In the genomic region with DNA sequence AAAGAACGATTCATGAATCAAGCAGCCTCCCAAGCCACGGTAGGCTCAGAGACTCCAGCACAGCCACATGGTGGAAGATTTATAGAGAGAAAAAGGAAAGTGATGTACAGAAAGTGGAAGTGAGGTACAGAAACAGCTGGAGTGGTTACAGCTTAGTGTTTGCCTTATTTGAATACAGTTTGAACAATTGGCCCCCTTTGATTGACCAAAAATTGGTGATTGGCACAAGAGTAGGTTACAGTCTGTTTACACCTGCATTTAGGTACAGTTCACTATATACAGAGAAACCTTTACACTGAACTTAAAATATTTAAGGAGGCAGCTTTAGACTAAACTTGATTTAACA, we compare ENCODE assay signal across 1 cellular context.
TF ChIP-seq lines count a peak whose summit lies in the region.

No MANE protein-coding gene starts in this region.

TF ChIP-seq in GM23338, 12 proteins besides CTCF, POLR2A, EP300 and RAD21 (continued from another document):
- TF ChIP-seq, protein P1, sequence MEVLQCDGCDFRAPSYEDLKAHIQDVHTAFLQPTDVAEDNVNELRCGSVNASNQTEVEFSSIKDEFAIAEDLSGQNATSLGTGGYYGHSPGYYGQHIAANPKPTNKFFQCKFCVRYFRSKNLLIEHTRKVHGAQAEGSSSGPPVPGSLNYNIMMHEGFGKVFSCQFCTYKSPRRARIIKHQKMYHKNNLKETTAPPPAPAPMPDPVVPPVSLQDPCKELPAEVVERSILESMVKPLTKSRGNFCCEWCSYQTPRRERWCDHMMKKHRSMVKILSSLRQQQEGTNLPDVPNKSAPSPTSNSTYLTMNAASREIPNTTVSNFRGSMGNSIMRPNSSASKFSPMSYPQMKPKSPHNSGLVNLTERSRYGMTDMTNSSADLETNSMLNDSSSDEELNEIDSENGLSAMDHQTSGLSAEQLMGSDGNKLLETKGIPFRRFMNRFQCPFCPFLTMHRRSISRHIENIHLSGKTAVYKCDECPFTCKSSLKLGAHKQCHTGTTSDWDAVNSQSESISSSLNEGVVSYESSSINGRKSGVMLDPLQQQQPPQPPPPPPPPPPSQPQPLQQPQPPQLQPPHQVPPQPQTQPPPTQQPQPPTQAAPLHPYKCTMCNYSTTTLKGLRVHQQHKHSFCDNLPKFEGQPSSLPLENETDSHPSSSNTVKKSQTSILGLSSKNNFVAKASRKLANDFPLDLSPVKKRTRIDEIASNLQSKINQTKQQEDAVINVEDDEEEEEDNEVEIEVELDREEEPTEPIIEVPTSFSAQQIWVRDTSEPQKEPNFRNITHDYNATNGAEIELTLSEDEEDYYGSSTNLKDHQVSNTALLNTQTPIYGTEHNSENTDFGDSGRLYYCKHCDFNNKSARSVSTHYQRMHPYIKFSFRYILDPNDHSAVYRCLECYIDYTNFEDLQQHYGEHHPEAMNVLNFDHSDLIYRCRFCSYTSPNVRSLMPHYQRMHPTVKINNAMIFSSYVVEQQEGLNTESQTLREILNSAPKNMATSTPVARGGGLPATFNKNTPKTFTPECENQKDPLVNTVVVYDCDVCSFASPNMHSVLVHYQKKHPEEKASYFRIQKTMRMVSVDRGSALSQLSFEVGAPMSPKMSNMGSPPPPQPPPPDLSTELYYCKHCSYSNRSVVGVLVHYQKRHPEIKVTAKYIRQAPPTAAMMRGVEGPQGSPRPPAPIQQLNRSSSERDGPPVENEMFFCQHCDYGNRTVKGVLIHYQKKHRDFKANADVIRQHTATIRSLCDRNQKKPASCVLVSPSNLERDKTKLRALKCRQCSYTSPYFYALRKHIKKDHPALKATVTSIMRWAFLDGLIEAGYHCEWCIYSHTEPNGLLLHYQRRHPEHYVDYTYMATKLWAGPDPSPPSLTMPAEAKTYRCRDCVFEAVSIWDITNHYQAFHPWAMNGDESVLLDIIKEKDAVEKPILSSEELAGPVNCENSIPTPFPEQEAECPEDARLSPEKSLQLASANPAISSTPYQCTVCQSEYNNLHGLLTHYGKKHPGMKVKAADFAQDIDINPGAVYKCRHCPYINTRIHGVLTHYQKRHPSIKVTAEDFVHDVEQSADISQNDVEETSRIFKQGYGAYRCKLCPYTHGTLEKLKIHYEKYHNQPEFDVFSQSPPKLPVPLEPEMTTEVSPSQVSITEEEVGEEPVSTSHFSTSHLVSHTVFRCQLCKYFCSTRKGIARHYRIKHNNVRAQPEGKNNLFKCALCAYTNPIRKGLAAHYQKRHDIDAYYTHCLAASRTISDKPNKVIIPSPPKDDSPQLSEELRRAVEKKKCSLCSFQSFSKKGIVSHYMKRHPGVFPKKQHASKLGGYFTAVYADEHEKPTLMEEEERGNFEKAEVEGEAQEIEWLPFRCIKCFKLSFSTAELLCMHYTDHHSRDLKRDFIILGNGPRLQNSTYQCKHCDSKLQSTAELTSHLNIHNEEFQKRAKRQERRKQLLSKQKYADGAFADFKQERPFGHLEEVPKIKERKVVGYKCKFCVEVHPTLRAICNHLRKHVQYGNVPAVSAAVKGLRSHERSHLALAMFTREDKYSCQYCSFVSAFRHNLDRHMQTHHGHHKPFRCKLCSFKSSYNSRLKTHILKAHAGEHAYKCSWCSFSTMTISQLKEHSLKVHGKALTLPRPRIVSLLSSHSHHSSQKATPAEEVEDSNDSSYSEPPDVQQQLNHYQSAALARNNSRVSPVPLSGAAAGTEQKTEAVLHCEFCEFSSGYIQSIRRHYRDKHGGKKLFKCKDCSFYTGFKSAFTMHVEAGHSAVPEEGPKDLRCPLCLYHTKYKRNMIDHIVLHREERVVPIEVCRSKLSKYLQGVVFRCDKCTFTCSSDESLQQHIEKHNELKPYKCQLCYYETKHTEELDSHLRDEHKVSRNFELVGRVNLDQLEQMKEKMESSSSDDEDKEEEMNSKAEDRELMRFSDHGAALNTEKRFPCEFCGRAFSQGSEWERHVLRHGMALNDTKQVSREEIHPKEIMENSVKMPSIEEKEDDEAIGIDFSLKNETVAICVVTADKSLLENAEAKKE (CRISPR knock-in tag; IDR thresholded peaks at IDR 0.05): no peak
- TF ChIP-seq ZNF331 (CRISPR knock-in tag; IDR thresholded peaks at IDR 0.05; ENCODE audit: low read depth) (no peak), EZH2 (IDR thresholded peaks at IDR 0.05; ENCODE audit: low read depth, unreplicated experiment) (no peak)
TF ChIP-seq in GM23338: peak in this region for 0.
